In the genomic region with DNA sequence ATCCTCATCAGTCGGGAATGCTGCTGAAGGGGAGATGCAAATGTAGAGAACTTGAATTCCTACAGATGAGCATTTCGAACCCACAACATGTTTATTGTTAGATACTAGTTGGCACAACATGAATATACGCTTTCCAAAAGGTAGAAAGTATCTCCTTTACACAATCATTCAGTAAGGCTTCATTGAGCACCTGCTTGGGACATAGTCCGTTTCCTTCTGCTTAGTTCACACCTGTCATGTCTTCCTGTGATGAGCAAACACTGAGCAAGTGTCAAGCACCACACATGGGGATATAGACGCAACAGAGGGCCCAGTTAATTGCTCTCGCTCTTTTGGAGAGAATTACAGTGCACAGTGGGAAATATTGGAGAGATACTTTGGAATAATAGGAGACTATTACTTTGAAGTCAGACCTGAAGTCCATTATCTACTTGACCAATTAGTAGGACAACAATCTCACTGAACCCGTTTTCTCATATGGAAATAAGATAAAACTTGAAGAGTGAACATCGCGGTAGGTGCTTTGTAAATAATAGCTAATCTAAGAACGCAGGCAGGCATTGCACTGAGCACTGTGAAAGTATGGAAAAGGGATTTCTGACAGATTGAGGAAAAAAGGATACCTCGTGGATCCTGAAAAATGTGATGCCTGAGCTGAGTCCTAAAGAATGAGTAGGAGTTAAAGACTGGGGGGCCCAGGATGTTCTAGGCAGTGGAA, we compare ENCODE assay signal across 8 cellular contexts. TPM values are rescaled to one million over a fixed set of nuclear protein-coding genes. Genes with fewer than 3 reads are reported as not detected.
A peak's percentile ranks its signal among the peaks of the same experiment; 100 is the strongest.
DNase-seq lines count a peak whose midpoint lies in the region; ATAC-seq and TF ChIP-seq lines count a peak whose summit lies in the region.

No MANE protein-coding gene starts in this region.

- no peak overlapping the region for H3K27ac Mint-ChIP-seq in CD8-positive, alpha-beta T cell
- peak overlapping the region in 4 of 10 donors; percentile 94 to 99 (median 97) for H3K27ac Mint-ChIP-seq in naive thymus-derived CD8-positive, alpha-beta T cell

- POLR2A ChIA-PET in CD8-positive, alpha-beta T cell (lab: Charles Lee): interaction anchor here (1.5 to 1.8 kb wide), 2 partner anchors 49 to 51 kb away, joined by 5 to 7 read pairs; a partner anchor contains a TSS
- POLR2A ChIA-PET in naive thymus-derived CD8-positive, alpha-beta T cell (lab: Charles Lee): interaction anchor here (0.7 to 0.9 kb wide), 3 partner anchors 51 to 587 kb away, joined by 3 to 5 read pairs (median 4); a partner anchor contains a TSS

- no peaks in the 10 kb centered on the region for H3K27me3 Mint-ChIP-seq in CD8-positive, alpha-beta T cell (ENCODE audit: low read depth)
- no peaks in the 10 kb centered on the region for H3K27me3 Mint-ChIP-seq in naive thymus-derived CD8-positive, alpha-beta T cell

- peak overlapping the region; percentile 98 for H3K4me3 ChIP-seq in CD8-positive, alpha-beta T cell (ENCODE audit: low read depth, low read length)
- peak overlapping the region; percentile 98 for H3K4me3 ChIP-seq in NB4 (ENCODE audit: low read depth, low read length)
- H3K4me3 ChIP-seq in duodenal mucosa (ENCODE audit: low read depth in 1 of 2, low read length in 2 of 2): peak overlapping the region; percentile 98 to 99
- peak overlapping the region; percentile 87 for H3K4me3 ChIP-seq in neuron (ENCODE audit: low read length)

- TF ChIP-seq POLR2A in NB4 (IDR thresholded peaks at IDR 0.05; ENCODE audit: extremely low read depth, insufficient read length): no peak

- CTCF ChIA-PET in CD8-positive, alpha-beta T cell (lab: Charles Lee): interaction anchor here (0.9 kb wide), 1 partner anchor 19 kb away, joined by 3 read pairs; no protein-coding TSS in a partner anchor

- H3K27ac ChIP-seq in CD8-positive, alpha-beta T cell (ENCODE audit: low read depth, low read length): peak overlapping the region; percentile 89
- no peak overlapping the region for H3K27ac ChIP-seq in duodenal mucosa (ENCODE audit: low read depth, low read length)

- H3K27me3 ChIP-seq in CD8-positive, alpha-beta T cell (ENCODE audit: insufficient read depth, low read length): no peaks in the 10 kb centered on the region
- no peaks in the 10 kb centered on the region for H3K27me3 ChIP-seq in duodenal mucosa (ENCODE audit: control insufficient read depth in 1 of 2, insufficient read depth in 2 of 2, low read length in 2 of 2)
- H3K27me3 ChIP-seq in neuron (ENCODE audit: insufficient read depth, low read length): no peaks in the 10 kb centered on the region

- no peaks in the 10 kb centered on the region for H3K9me3 ChIP-seq in CD8-positive, alpha-beta T cell (ENCODE audit: low read length)
- H3K9me3 ChIP-seq in duodenal mucosa (ENCODE audit: control insufficient read depth in 1 of 2, low read length in 2 of 2) (no peaks in the 10 kb centered on the region), neuron (ENCODE audit: low read length) (no peaks in the 10 kb centered on the region)

- H3K9me3 Mint-ChIP-seq in CD8-positive, alpha-beta T cell: no peaks in the 10 kb centered on the region
- no peaks in the 10 kb centered on the region for H3K9me3 Mint-ChIP-seq in naive thymus-derived CD8-positive, alpha-beta T cell

- peaks cover 20% of the 10 kb centered on the region for H3K36me3 Mint-ChIP-seq in CD8-positive, alpha-beta T cell
- H3K36me3 Mint-ChIP-seq in naive thymus-derived CD8-positive, alpha-beta T cell: peaks cover 0 to 20% (median 1%) of the 10 kb centered on the region in 3 donors

- peaks cover 27% of the 10 kb centered on the region for H3K4me1 Mint-ChIP-seq in CD8-positive, alpha-beta T cell (ENCODE audit: low read depth)
- H3K4me1 Mint-ChIP-seq in naive thymus-derived CD8-positive, alpha-beta T cell: peaks cover 24 to 33% (median 30%) of the 10 kb centered on the region in 4 donors

- peaks cover 21% of the 10 kb centered on the region for H3K4me1 ChIP-seq in CD8-positive, alpha-beta T cell (ENCODE audit: insufficient read depth, low read length)
- H3K4me1 ChIP-seq in duodenal mucosa (ENCODE audit: control insufficient read depth in 1 of 2, insufficient read depth in 2 of 2, low read length in 2 of 2): peaks cover 19 to 24% of the 10 kb centered on the region in 2 donors
- H3K4me1 ChIP-seq in neuron (ENCODE audit: insufficient read depth, low read length): peaks cover 24% of the 10 kb centered on the region

- peak overlapping the region; percentile 68 for H2AFZ ChIP-seq in neuron (ENCODE audit: low read depth, low read length)

- no peak for TF ChIP-seq CTCF in CD8-positive, alpha-beta T cell (IDR thresholded peaks at IDR 0.05)
- no peak for TF ChIP-seq CTCF in NB4 (IDR thresholded peaks at IDR 0.05; ENCODE audit: low read depth, low read length)

- DNase-seq in CD8-positive, alpha-beta T cell: no peak
- no peak for DNase-seq in NB4 (ENCODE audit: low read depth)
- no peak for DNase-seq in naive thymus-derived CD8-positive, alpha-beta T cell
- no peak for DNase-seq in GF-D8 (lab: John Stamatoyannopoulos, UW)

- ATAC-seq in CD8-positive, alpha-beta T cell: no peak
- no peak for ATAC-seq in HG03039 (IDR thresholded peaks at IDR 0.05; ENCODE audit: unreplicated experiment)
- no peak for ATAC-seq in naive thymus-derived CD8-positive, alpha-beta T cell
- no peak for ATAC-seq in GM19395 (IDR thresholded peaks at IDR 0.05; ENCODE audit: unreplicated experiment)

- H3K9ac ChIP-seq in duodenal mucosa (ENCODE audit: low read depth in 1 of 2, low read length in 2 of 2): peak overlapping the region; percentile 96 to 97

- H3K36me3 ChIP-seq in CD8-positive, alpha-beta T cell (ENCODE audit: insufficient read depth, low read length): peaks cover 2% of the 10 kb centered on the region
- H3K36me3 ChIP-seq in duodenal mucosa (ENCODE audit: control insufficient read depth in 1 of 2, insufficient read depth in 2 of 2, low read length in 2 of 2) (peaks cover 0 to 7% of the 10 kb centered on the region in 2 donors), neuron (ENCODE audit: insufficient read depth, low read length) (peaks cover 15% of the 10 kb centered on the region)

- H3K4me3 Mint-ChIP-seq in CD8-positive, alpha-beta T cell: no peak overlapping the region
- no peak overlapping the region for H3K4me3 Mint-ChIP-seq in naive thymus-derived CD8-positive, alpha-beta T cell

- intact Hi-C loops in CD8-positive, alpha-beta T cell (cut with DNase I, micrococcal nuclease): loop anchor here (2.0 to 10.0 kb wide), 8 partner anchors 130 to 1967 kb away; a partner anchor contains a TSS

RNA-seq across cellular contexts. Expression of a gene that starts 1.2 kb away (rescaled TPM):
- 10 to 100 TPM; 14.1 to 14.7 TPM for total RNA-seq in CD8-positive, alpha-beta T cell
- 10 to 100 TPM; 28.7 to 28.8 TPM for total RNA-seq in naive thymus-derived CD8-positive, alpha-beta T cell
- polyA plus RNA-seq in naive thymus-derived CD8-positive, alpha-beta T cell: 10 to 100 TPM; 21.3 to 32.3 (median 24.4) TPM

RNA-seq across cellular contexts. Expression of a gene that starts 1.3 kb away (rescaled TPM):
- total RNA-seq in CD8-positive, alpha-beta T cell: 10 to 100 TPM; 37.2 to 38.8 TPM
- total RNA-seq in naive thymus-derived CD8-positive, alpha-beta T cell: 10 to 100 TPM; 60.2 to 63.5 TPM
- polyA plus RNA-seq in naive thymus-derived CD8-positive, alpha-beta T cell: 100 to 1,000 TPM; 122 to 136 (median 136) TPM

RNA-seq across cellular contexts. Expression of a gene that starts 49.7 kb away (rescaled TPM):
- 10 to 100 TPM; 48.2 to 52.5 TPM for total RNA-seq in CD8-positive, alpha-beta T cell
- total RNA-seq in naive thymus-derived CD8-positive, alpha-beta T cell: 10 to 100 TPM; 47.0 to 57.3 TPM
- 10 to 100 TPM; 61.8 to 81.5 (median 66.6) TPM for polyA plus RNA-seq in naive thymus-derived CD8-positive, alpha-beta T cell
